In the genomic region with DNA sequence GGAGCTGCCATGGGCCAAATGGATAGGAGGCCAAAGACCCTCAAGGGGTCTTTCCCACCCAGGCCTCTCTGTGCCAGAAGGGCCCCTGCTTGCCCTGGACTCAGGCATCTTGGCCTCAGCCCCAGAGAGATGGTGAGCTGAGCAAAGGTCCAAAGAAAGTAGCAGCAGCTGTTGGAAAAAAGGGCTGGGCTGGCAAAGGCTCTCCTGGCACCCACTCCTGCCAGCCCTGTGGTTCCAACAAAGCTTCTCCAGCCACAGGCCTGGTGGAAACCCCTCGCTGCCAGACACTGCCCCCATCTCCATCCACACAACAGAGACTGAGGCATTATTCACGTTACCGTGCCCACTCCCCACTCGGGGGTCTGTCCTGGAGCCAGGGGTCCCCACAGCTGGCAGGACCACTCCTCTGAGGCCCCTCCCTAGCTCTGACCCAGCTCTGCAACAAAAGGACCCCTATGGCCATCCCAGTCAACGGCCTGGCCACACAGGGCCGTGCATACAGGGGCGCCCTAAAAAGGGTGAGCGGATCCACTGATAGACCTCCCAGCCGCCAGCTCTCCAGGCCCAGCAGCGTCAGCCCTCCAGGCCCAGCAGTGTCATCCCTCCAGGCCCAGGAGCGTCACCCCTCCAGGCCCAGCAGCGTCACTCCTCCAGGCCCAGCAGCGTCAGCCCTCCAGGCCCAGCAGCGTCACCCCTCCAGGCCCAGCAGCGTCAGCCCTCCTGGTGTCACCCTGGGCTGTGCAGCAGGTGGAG, we compare ENCODE assay signal across 17 cellular contexts. TPM values are rescaled to one million over a fixed set of nuclear protein-coding genes. Genes with fewer than 3 reads are reported as not detected.
DNase-seq lines count a peak whose midpoint lies in the region; ATAC-seq and FAIRE-seq lines count a peak whose summit lies in the region.
"Had no signal": no experiment of that assay in that cellular context is flagged by ENCODE, and none has a peak within 500 bp of the region (broad histone marks: within the 10 kb centered on the region; RNA-seq: fewer than 3 reads in every experiment).

No MANE protein-coding gene starts in this region.

- DNase-seq in NT2/D1 (ENCODE audit: low read depth, low spot score) (no peak), small intestine (peak; percentile 67), GDM1 (lab: John Stamatoyannopoulos, UW) (no peak)
- no peak for DNase-seq in central memory CD4-positive, alpha-beta T cell
- DNase-seq: activated CD4-positive, CD25-positive, alpha-beta regulatory T cell; activated CD8-positive, alpha-beta memory T cell treated with anti-CD3 and anti-CD28 coated beads, Interleukin-2, amount 50 U/mL, for 48 hours; activated naive CD4-positive, alpha-beta T cell; BE2C; kidney glomerular epithelial cell; NCI-H1436; NCI-H226; occipital lobe; SIG-M5 had no signal

- H3K9ac ChIP-seq in NT2/D1 (ENCODE audit: insufficient read length, low read depth) (peak overlapping the region; percentile 37), mucosa of stomach (ENCODE audit: low read length) (peak overlapping the region; percentile 10)

- H3K9me3 ChIP-seq in NT2/D1 (ENCODE audit: insufficient read depth, low read length) (no peaks in the 10 kb centered on the region), mucosa of stomach (ENCODE audit: control insufficient read depth, low read length) (no peaks in the 10 kb centered on the region), small intestine (ENCODE audit: control insufficient read depth, low read depth) (no peaks in the 10 kb centered on the region)
- H3K9me3 ChIP-seq: BE2C had no signal

- H3K4me1 ChIP-seq in NT2/D1 (ENCODE audit: insufficient read depth, insufficient read length): peaks cover 57% of the 10 kb centered on the region
- H3K4me1 ChIP-seq in mucosa of stomach (ENCODE audit: control insufficient read depth, insufficient read depth, low read length): peaks cover 88% of the 10 kb centered on the region
- peaks cover 4 to 13% of the 10 kb centered on the region in 2 donors for H3K4me1 ChIP-seq in small intestine (ENCODE audit: control insufficient read depth in 2 of 2, insufficient read depth in 1 of 2, low read depth in 1 of 2, low read length in 1 of 2)

- FAIRE-seq in small intestine (lab: Jason Lieb, UNC): no peak

- H3K27ac ChIP-seq in cingulate gyrus (ENCODE audit: low read depth, low read length) (peak overlapping the region; percentile 47), small intestine (ENCODE audit: low read depth in 1 of 2, low read length in 1 of 2) (peak overlapping the region; percentile 13 to 28)

- 42 to 67% (median 48%) methylated on average over 15 of the region's 15 CpGs for WGBS in small intestine, 3 donors

- peaks cover 2% of the 10 kb centered on the region for H3K36me3 ChIP-seq in NT2/D1 (ENCODE audit: insufficient read depth, insufficient read length, low read length)
- H3K36me3 ChIP-seq in mucosa of stomach (ENCODE audit: control insufficient read depth, insufficient read depth, low read length): no peaks in the 10 kb centered on the region
- no peaks in the 10 kb centered on the region for H3K36me3 ChIP-seq in small intestine (ENCODE audit: control insufficient read depth in 2 of 2, insufficient read depth in 2 of 2, low read length in 2 of 2)
- H3K36me3 ChIP-seq: BE2C had no signal

- H3K27me3 ChIP-seq in NT2/D1 (ENCODE audit: insufficient read depth, insufficient read length) (no peaks in the 10 kb centered on the region), mucosa of stomach (ENCODE audit: control insufficient read depth, insufficient read depth, low read length) (no peaks in the 10 kb centered on the region), small intestine (ENCODE audit: control insufficient read depth in 2 of 2, insufficient read depth in 2 of 2, low read length in 2 of 2) (no peaks in the 10 kb centered on the region)
- H3K27me3 ChIP-seq: BE2C had no signal

- no peak overlapping the region for H3K4me3 ChIP-seq in NT2/D1 (ENCODE audit: insufficient read length, low read depth)
- H3K4me3 ChIP-seq in mucosa of stomach (ENCODE audit: low read length): no peak overlapping the region
- H3K4me3 ChIP-seq in small intestine (ENCODE audit: low read depth in 1 of 2, low read length in 2 of 2): no peak overlapping the region

- ATAC-seq in GM18868 (IDR thresholded peaks at IDR 0.05; ENCODE audit: unreplicated experiment): no peak
- ATAC-seq in HG03342 (IDR thresholded peaks at IDR 0.05; ENCODE audit: unreplicated experiment): no peak

RNA-seq across cellular contexts. Expression of a gene that starts 10.1 kb away (rescaled TPM):
- 10 to 100 TPM in 2 of 3 donors, 1 to 10 TPM in 1; 6.7 to 40.7 (median 16.8) TPM for polyA plus RNA-seq in small intestine
